8 cellular contexts compared by ENCODE assay signal in genomic region chr1:202348509-202349262, GRCh38.
DNase-seq lines count a peak whose midpoint lies in the region; ATAC-seq and TF ChIP-seq lines count a peak whose summit lies in the region.

PPP1R12B (plus strand) TSS chr1:202348699; CDS start chr1:202348852, 153 bp downstream.

- peak within 1 kb of the TSS; percentile 78 for H3K4me3 ChIP-seq in AG09309 (ENCODE audit: control insufficient read depth, low read depth, low read length)

- ATAC-seq in GM19025 (IDR thresholded peaks at IDR 0.05; ENCODE audit: low read depth, unreplicated experiment) = peak; percentile 94
- ATAC-seq in HG03342 (IDR thresholded peaks at IDR 0.05; ENCODE audit: unreplicated experiment) = peak; percentile 91

- TF ChIP-seq CTCF in AG09309 (IDR thresholded peaks at IDR 0.05; ENCODE audit: control insufficient read depth, insufficient read depth, low read depth, low read length, missing control alignments) = no peak

- peak; percentile 97 for DNase-seq in AG09309 (ENCODE audit: low read depth)
- DNase-seq in NCI-H446 (lab: John Stamatoyannopoulos, UW) = peak; percentile 96 to 99
- peak; percentile 91 for DNase-seq in activated CD4-positive, CD25-positive, alpha-beta regulatory T cell treated with anti-CD3 and anti-CD28 coated beads, Interleukin-2, amount 50 U/mL, for 16 hours (ENCODE audit: low read depth, low spot score)
- peak; percentile 100 for DNase-seq in cerebellar cortex (ENCODE audit: low spot score)
- DNase-seq in islet precursor cell = peak; percentile 100
- peak; percentile 86 to 94 (median 91) for DNase-seq in stimulated activated CD4-positive, alpha-beta T cell treated with anti-CD3 and anti-CD28 coated beads, Interleukin-12 subunit alpha, Interleukin-12 subunit beta, amount 100 ng/mL, for 48 hours (ENCODE audit: low read depth in 2 of 3, low spot score in 1 of 3)

Comparison
In these comparisons a context has a peak if more than half of its experiments do, and no peak if none do; other contexts are left out.
1. Peak in every context shown above with its lines: DNase-seq, ATAC-seq and H3K4me3 ChIP-seq.